ENCODE assay signal across 8 cellular contexts in the genomic region with DNA sequence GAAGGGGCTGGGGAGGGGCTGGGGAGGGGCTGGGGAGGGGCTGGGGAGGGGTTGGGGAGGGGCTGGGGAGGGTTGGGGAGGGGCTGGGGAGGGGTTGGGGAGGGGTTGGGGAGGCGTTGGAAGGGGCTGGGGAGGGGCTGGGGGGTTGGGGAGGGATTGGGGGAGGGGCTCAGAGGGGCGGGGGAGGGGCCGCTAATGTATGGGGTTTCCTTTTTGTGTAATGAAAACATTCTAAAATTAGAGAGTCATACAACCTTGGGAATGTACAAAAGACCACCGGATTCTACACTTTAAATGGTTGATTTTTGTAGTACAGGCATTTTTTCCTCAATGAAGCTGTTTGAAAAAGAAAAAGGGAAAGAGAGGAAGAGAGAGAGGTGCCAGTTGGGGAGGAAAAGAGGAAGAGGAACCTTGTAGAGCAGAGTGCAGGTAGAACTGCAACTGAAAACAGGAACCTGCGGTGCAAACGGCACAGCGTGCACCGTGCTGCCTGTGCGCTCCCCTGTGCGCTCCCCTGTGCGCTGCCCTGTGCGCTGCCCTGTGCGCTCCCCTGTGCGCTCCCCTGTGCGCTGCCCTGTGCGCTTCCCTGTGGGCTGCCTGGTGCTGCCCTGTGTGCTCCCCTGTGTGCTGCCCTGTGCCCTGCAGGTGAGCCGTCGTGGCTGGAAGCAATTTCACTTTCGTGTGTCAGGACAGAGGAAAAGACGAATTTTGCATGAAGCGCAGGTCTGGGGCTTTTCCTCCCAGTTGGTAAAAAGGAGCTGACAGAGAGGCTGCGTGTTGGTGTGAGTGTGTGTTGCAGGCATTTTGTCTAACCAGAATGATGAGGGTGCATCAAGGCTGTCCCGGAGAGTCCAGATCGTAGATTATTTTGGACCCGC.
DNase-seq lines count a peak whose midpoint lies in the region; ATAC-seq and TF ChIP-seq lines count a peak whose summit lies in the region.

No MANE protein-coding gene starts in this region.

- no peak for TF ChIP-seq CTCF in GM10266 (IDR thresholded peaks at IDR 0.05; ENCODE audit: control insufficient read depth, insufficient read depth, low read depth, missing control alignments)

- H3K36me3 ChIP-seq in iPS-20b (ENCODE audit: insufficient read depth, low read depth, low read length) = no peaks in the 10 kb centered on the region

- DNase-seq in GM10266 (ENCODE audit: extremely low spot score) (peak; percentile 81), OCI-M1 (lab: John Stamatoyannopoulos, UW) (peak; percentile 83), HK-2 (ENCODE audit: unreplicated experiment) (no peak), cortex of kidney (lab: John Stamatoyannopoulos, UW) (no peak), AG08396 (ENCODE audit: low spot score) (no peak)

- no peaks in the 10 kb centered on the region for H3K9me3 ChIP-seq in iPS-20b (ENCODE audit: insufficient read depth, low read depth, low read length)

- no peak overlapping the region for H3K27ac ChIP-seq in iPS-20b (ENCODE audit: low read length)

- no peak overlapping the region for H3K9ac ChIP-seq in iPS-20b (ENCODE audit: low read depth, low read length)

- ATAC-seq in GM21786 (IDR thresholded peaks at IDR 0.05; ENCODE audit: unreplicated experiment) = peak; percentile 72
- no peak for ATAC-seq in HG03457 (IDR thresholded peaks at IDR 0.05; ENCODE audit: unreplicated experiment)

- H3K4me1 ChIP-seq in iPS-20b (ENCODE audit: insufficient read depth, low read length) = no peaks in the 10 kb centered on the region; the same call in 1 of the 2 replicates

- H3K4me3 ChIP-seq in iPS-20b (ENCODE audit: low read length) = peak overlapping the region; percentile 64

- H3K27me3 ChIP-seq in iPS-20b (ENCODE audit: insufficient read depth, low read length) = peaks cover 42% of the 10 kb centered on the region

Comparison
In these comparisons a context has a peak if more than half of its experiments do, and no peak if none do; other contexts are left out.
1. DNase-seq: peak in GM10266 (single experiment) and OCI-M1 (single experiment); none in HK-2 (single experiment), cortex of kidney (single experiment) and AG08396 (single experiment).